ENCODE assay signal across 8 cellular contexts in genomic region chr2:101205521-101205998, GRCh38. TPM values are rescaled to one million over a fixed set of nuclear protein-coding genes. Genes with fewer than 3 reads are reported as not detected.
DNase-seq lines count a peak whose midpoint lies in the region; ATAC-seq and TF ChIP-seq lines count a peak whose summit lies in the region.

No MANE protein-coding gene starts in this region.

- no peaks in the 10 kb centered on the region for H3K27me3 ChIP-seq in testis

- intact Hi-C loops in testis (cut with DNase I; ENCODE audit: low total_unique reads): no loop called here

- H3K4me1 ChIP-seq in testis: no peaks in the 10 kb centered on the region

- H3K9me3 ChIP-seq in testis: no peaks in the 10 kb centered on the region

- no peaks in the 10 kb centered on the region for H3K36me3 ChIP-seq in testis (ENCODE audit: low read depth, missing control alignments)

- TF ChIP-seq POLR2A in erythroblast (IDR thresholded peaks at IDR 0.05; ENCODE audit: low read length): no peak
- TF ChIP-seq POLR2A in testis (IDR thresholded peaks at IDR 0.05): no peak

- no peak overlapping the region for H3K27ac ChIP-seq in testis

- 33% methylated on average over 10 of the region's 10 CpGs for WGBS in testis, 2 donors

- peak; percentile 87 for DNase-seq in DMS 273 (lab: John Stamatoyannopoulos, UW; ENCODE audit: unreplicated experiment)
- peak; percentile 80 for DNase-seq in HT-29 (ENCODE audit: low spot score)
- peak; percentile 35 to 70 for DNase-seq in NOMO-1 (lab: John Stamatoyannopoulos, UW; ENCODE audit: unreplicated experiment in 2 of 2)
- peak; percentile 18 for DNase-seq in activated CD8-positive, alpha-beta memory T cell treated with anti-CD3 and anti-CD28 coated beads, Interleukin-2, amount 50 U/mL, for 4 hours
- peak; percentile 63 to 72 for DNase-seq in erythroblast (lab: John Stamatoyannopoulos, UW)
- peak; percentile 85 for DNase-seq in myocyte (ENCODE audit: low read depth)
- peak; percentile 76 for DNase-seq in testis

- TF ChIP-seq CTCF in testis (IDR thresholded peaks at IDR 0.05): peak; percentile 22 to 46 (median 35)

- ATAC-seq in GM21390 (IDR thresholded peaks at IDR 0.05; ENCODE audit: unreplicated experiment): no peak

- no peak overlapping the region for H3K4me3 ChIP-seq in testis

RNA-seq across cellular contexts. Expression of gene CNOT11, which starts 47.1 kb away (rescaled TPM):
- total RNA-seq in HT-29 (2014; rRNA removed; shearing (Covaris generic)): 64.9 and 68.6 TPM in 2 replicates
- total RNA-seq in myocyte: 42.9 and 51.2 TPM in 2 replicates
- 26.1 TPM for polyA plus RNA-seq in myocyte (2012)
- 10 to 100 TPM; 43.7 to 45.7 TPM for total RNA-seq in testis
- 81.1 TPM for polyA plus RNA-seq in testis (ENCODE audit: insufficient read depth, low read depth, low replicate concordance)

RNA-seq across cellular contexts. Expression of gene TBC1D8, which starts 54.4 kb away (rescaled TPM):
- 30.3 and 33.4 TPM in 2 replicates for total RNA-seq in HT-29 (2014; rRNA removed; shearing (Covaris generic))
- 14.7 and 18.6 TPM in 2 replicates for total RNA-seq in myocyte
- polyA plus RNA-seq in myocyte (2012): 8.7 TPM
- total RNA-seq in testis: 100 to 1,000 TPM in 1 of 2 donors, 10 to 100 TPM in 1; 90.1 to 125 TPM
- 62.2 TPM for polyA plus RNA-seq in testis (ENCODE audit: insufficient read depth, low read depth, low replicate concordance)

Comparison
In these comparisons a context has a peak if more than half of its experiments do, and no peak if none do; other contexts are left out.
1. DNase-seq: peak in every context shown above with its lines; median percentile 87 in DMS 273; 85 in myocyte; 80 in HT-29; 76 in testis; 68 in erythroblast; 52 in NOMO-1; 18 in activated CD8-positive, alpha-beta memory T cell treated with anti-CD3 and anti-CD28 coated beads, Interleukin-2, amount 50 U/mL, for 4 hours.